In genomic region chr6:41934278-41935189, GRCh38 we compare ENCODE assay signal across 10 cellular contexts. TPM values are rescaled to one million over a fixed set of nuclear protein-coding genes. Genes with fewer than 3 reads are reported as not detected.
DNase-seq lines count a peak whose midpoint lies in the region; ATAC-seq and TF ChIP-seq lines count a peak whose summit lies in the region.
"Had no signal": no experiment of that assay in that cellular context is flagged by ENCODE, and none has a peak within 500 bp of the region (broad histone marks: within the 10 kb centered on the region; RNA-seq: fewer than 3 reads in every experiment).

No MANE protein-coding gene starts in this region.

- H4K20me1 ChIP-seq in neural progenitor cell (ENCODE audit: low read depth), result peaks cover 17% of the 10 kb centered on the region

- peaks cover 91% of the 10 kb centered on the region for H3K36me3 Mint-ChIP-seq in T-helper 2 cell treated with Interferon-gamma antibody and Interleukin-4, amounts not matched to agents 5 μg/mL and 100 μg/mL, for 36 hours (ENCODE audit: low read depth)
- H3K36me3 Mint-ChIP-seq in activated naive CD8-positive, alpha-beta T cell treated with anti-CD3 and anti-CD28 coated beads, Interleukin-2, amount 50 U/mL, for 24 hours (ENCODE audit: low read depth), result peaks cover 64% of the 10 kb centered on the region
- peaks cover 11% of the 10 kb centered on the region for H3K36me3 Mint-ChIP-seq in neural progenitor cell

- peaks cover 57% of the 10 kb centered on the region for H3K4me1 Mint-ChIP-seq in T-helper 2 cell treated with Interferon-gamma antibody and Interleukin-4, amounts not matched to agents 5 μg/mL and 100 μg/mL, for 36 hours (ENCODE audit: low read depth)
- peaks cover 53% of the 10 kb centered on the region for H3K4me1 Mint-ChIP-seq in activated naive CD8-positive, alpha-beta T cell treated with anti-CD3 and anti-CD28 coated beads, Interleukin-2, amount 50 U/mL, for 24 hours
- H3K4me1 Mint-ChIP-seq in neural progenitor cell, result peaks cover 13% of the 10 kb centered on the region

- no peak for ATAC-seq in activated naive CD8-positive, alpha-beta T cell treated with anti-CD3 and anti-CD28 coated beads, Interleukin-2, amount 50 U/mL, for 24 hours
- ATAC-seq in HG02571 (IDR thresholded peaks at IDR 0.05; ENCODE audit: unreplicated experiment), result no peak
- no peak for ATAC-seq in activated CD4-positive, CD25-positive, alpha-beta regulatory T cell treated with anti-CD3 and anti-CD28 coated beads, Interleukin-2, amount 50 U/mL, for 24 hours

- no peak for DNase-seq in T-helper 2 cell treated with Interferon-gamma antibody and Interleukin-4, amounts not matched to agents 5 μg/mL and 100 μg/mL, for 36 hours (ENCODE audit: low spot score)
- DNase-seq in T-helper 2 cell (no peak), NAMALWA (ENCODE audit: low spot score) (peak; percentile 63), neural progenitor cell (ENCODE audit: low spot score) (no peak), dedifferentiated amniotic fluid mesenchymal stem cell (ENCODE audit: extremely low spot score) (no peak)
- no peak for DNase-seq in activated naive CD8-positive, alpha-beta T cell treated with anti-CD3 and anti-CD28 coated beads, Interleukin-2, amount 50 U/mL, for 24 hours
- DNase-seq: GOT3 had no signal

- no peak overlapping the region for H3K4me3 ChIP-seq in neural progenitor cell
- H3K4me3 ChIP-seq: coronary artery had no signal

- no peak overlapping the region for H2AFZ ChIP-seq in neural progenitor cell (replicated peaks)

- H3K36me3 ChIP-seq in neural progenitor cell, result no peaks in the 10 kb centered on the region

- no peaks in the 10 kb centered on the region for H3K27me3 Mint-ChIP-seq in T-helper 2 cell treated with Interferon-gamma antibody and Interleukin-4, amounts not matched to agents 5 μg/mL and 100 μg/mL, for 36 hours (ENCODE audit: low read depth)
- no peaks in the 10 kb centered on the region for H3K27me3 Mint-ChIP-seq in activated naive CD8-positive, alpha-beta T cell treated with anti-CD3 and anti-CD28 coated beads, Interleukin-2, amount 50 U/mL, for 24 hours
- peaks cover 5% of the 10 kb centered on the region for H3K27me3 Mint-ChIP-seq in neural progenitor cell (ENCODE audit: insufficient read depth, low read depth)

- TF ChIP-seq CTCF in neural progenitor cell (IDR thresholded peaks at IDR 0.05), result no peak

- H3K27ac ChIP-seq in neural progenitor cell, result peak overlapping the region; percentile 29

- H3K9ac ChIP-seq in neural progenitor cell, result no peak overlapping the region

- H3K27me3 ChIP-seq in neural progenitor cell, result no peaks in the 10 kb centered on the region

- H3K9me3 ChIP-seq in neural progenitor cell (ENCODE audit: low read depth), result no peaks in the 10 kb centered on the region

- peak overlapping the region; percentile 85 for H3K27ac Mint-ChIP-seq in T-helper 2 cell treated with Interferon-gamma antibody and Interleukin-4, amounts not matched to agents 5 μg/mL and 100 μg/mL, for 36 hours
- peak overlapping the region; percentile 84 for H3K27ac Mint-ChIP-seq in activated naive CD8-positive, alpha-beta T cell treated with anti-CD3 and anti-CD28 coated beads, Interleukin-2, amount 50 U/mL, for 24 hours
- no peak overlapping the region for H3K27ac Mint-ChIP-seq in neural progenitor cell

- H3F3A ChIP-seq in neural progenitor cell (ENCODE audit: low read depth), result peaks cover 35% of the 10 kb centered on the region

- no peaks in the 10 kb centered on the region for H3K79me2 ChIP-seq in neural progenitor cell (ENCODE audit: low read depth)

- peak overlapping the region; percentile 99 for H3K4me3 Mint-ChIP-seq in T-helper 2 cell treated with Interferon-gamma antibody and Interleukin-4, amounts not matched to agents 5 μg/mL and 100 μg/mL, for 36 hours
- H3K4me3 Mint-ChIP-seq in activated naive CD8-positive, alpha-beta T cell treated with anti-CD3 and anti-CD28 coated beads, Interleukin-2, amount 50 U/mL, for 24 hours, result no peak overlapping the region
- H3K4me3 Mint-ChIP-seq in neural progenitor cell, result no peak overlapping the region

- H3K4me1 ChIP-seq in neural progenitor cell, result peaks cover 13% of the 10 kb centered on the region

- no peaks in the 10 kb centered on the region for H3K9me3 Mint-ChIP-seq in T-helper 2 cell treated with Interferon-gamma antibody and Interleukin-4, amounts not matched to agents 5 μg/mL and 100 μg/mL, for 36 hours
- H3K9me3 Mint-ChIP-seq in activated naive CD8-positive, alpha-beta T cell treated with anti-CD3 and anti-CD28 coated beads, Interleukin-2, amount 50 U/mL, for 24 hours, result no peaks in the 10 kb centered on the region
- no peaks in the 10 kb centered on the region for H3K9me3 Mint-ChIP-seq in neural progenitor cell

- no peak overlapping the region for H3K4me2 ChIP-seq in neural progenitor cell

RNA-seq across cellular contexts. Expression of gene CCND3, which starts 7.1 kb away (rescaled TPM):
- 7.6 and 16.2 TPM in 2 replicates for total RNA-seq in neural progenitor cell (ENCODE audit: low replicate concordance)

RNA-seq across cellular contexts. Expression of gene BYSL, which starts 13.2 kb away (rescaled TPM):
- total RNA-seq in neural progenitor cell (ENCODE audit: low replicate concordance), result 11.5 and 31.7 TPM in 2 replicates

RNA-seq across cellular contexts. Expression of gene MED20, which starts 13.6 kb away (rescaled TPM):
- total RNA-seq in neural progenitor cell (ENCODE audit: low replicate concordance), result 29.4 and 31.4 TPM in 2 replicates

RNA-seq across cellular contexts. Expression of gene USP49, which starts 39.4 kb away (rescaled TPM):
- total RNA-seq in neural progenitor cell (ENCODE audit: low replicate concordance), result 25.0 and 30.7 TPM in 2 replicates
